Comparison of ENCODE assay signal across 29 cellular contexts in the genomic region with DNA sequence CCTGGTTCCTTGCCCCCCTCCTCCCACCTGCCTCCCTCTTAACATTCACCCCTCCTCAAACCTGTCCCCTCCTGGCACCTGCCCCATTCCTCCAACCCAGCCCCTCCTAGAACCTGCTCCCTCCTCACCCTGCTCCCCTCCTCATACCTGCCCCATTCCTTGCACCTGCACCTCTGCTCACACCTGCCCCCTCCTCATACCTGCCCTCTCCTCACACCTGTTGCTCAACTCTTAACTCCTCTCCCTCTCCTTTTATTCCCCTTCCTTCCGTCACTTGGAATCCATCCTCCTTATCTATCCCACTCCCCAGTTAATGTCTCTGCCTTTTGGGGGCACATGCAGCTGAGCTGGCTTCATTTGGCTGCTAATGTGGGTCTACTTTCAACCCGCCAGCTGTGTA.
"Had no signal": no experiment of that assay in that cellular context is flagged by ENCODE, and none has a peak within 500 bp of the region (broad histone marks: within the 10 kb centered on the region; RNA-seq: fewer than 3 reads in every experiment).

No MANE protein-coding gene starts in this region.

- H3K4me3 ChIP-seq: ovary, psoas muscle, right lobe of liver, sigmoid colon, stomach, suprapubic skin, testis, tibial artery, transverse colon, upper lobe of right lung, uterus had no signal

- H3K27ac Mint-ChIP-seq: naive thymus-derived CD8-positive, alpha-beta T cell; natural killer cell treated with Interleukin-12 subunit alpha and Interleukin-12 subunit beta and Interleukin-15 and Interleukin-18, amount 100 ng/mL, for 72 hours; nephron progenitor cell; progenitor cell of endocrine pancreas; stimulated activated effector memory CD8-positive, alpha-beta T cell treated with anti-CD3 and anti-CD28 coated beads, Interleukin-12 subunit alpha, Interleukin-12 subunit beta, amount 100 ng/mL, for 72 hours; type B pancreatic cell had no signal

- H3K4me1 ChIP-seq: parathyroid adenoma, psoas muscle, right lobe of liver, sigmoid colon, stomach, suprapubic skin, testis, tibial artery, transverse colon, upper lobe of right lung, uterus had no signal

- H3K9ac ChIP-seq: parathyroid adenoma had no signal

- H3K4me3 Mint-ChIP-seq: naive B cell; naive thymus-derived CD8-positive, alpha-beta T cell; natural killer cell treated with Interleukin-12 subunit alpha and Interleukin-12 subunit beta and Interleukin-15 and Interleukin-18, amount 100 ng/mL, for 72 hours; nephron progenitor cell; neural crest cell; stimulated activated effector memory CD8-positive, alpha-beta T cell treated with anti-CD3 and anti-CD28 coated beads, Interleukin-12 subunit alpha, Interleukin-12 subunit beta, amount 100 ng/mL, for 72 hours; type B pancreatic cell had no signal

- H3K27me3 ChIP-seq: ovary, right lobe of liver, sigmoid colon, stomach, suprapubic skin, testis, tibial artery, transverse colon, upper lobe of right lung, uterus had no signal

- H3K27ac ChIP-seq: ovary, parathyroid adenoma, psoas muscle, right lobe of liver, sigmoid colon, stomach, suprapubic skin, testis, tibial artery, transverse colon, upper lobe of right lung, uterus had no signal

- H3K9me3 ChIP-seq: ovary, psoas muscle, right lobe of liver, sigmoid colon, stomach, suprapubic skin, testis, tibial artery, transverse colon, upper lobe of right lung, uterus had no signal

- H2AFZ ChIP-seq: parathyroid adenoma had no signal

- H3K27me3 Mint-ChIP-seq: naive B cell; natural killer cell treated with Interleukin-12 subunit alpha and Interleukin-12 subunit beta and Interleukin-15 and Interleukin-18, amount 100 ng/mL, for 72 hours; progenitor cell of endocrine pancreas had no signal

- H3K4me1 Mint-ChIP-seq: naive thymus-derived CD8-positive, alpha-beta T cell; nephron progenitor cell; neural crest cell; stimulated activated effector memory CD8-positive, alpha-beta T cell treated with anti-CD3 and anti-CD28 coated beads, Interleukin-12 subunit alpha, Interleukin-12 subunit beta, amount 100 ng/mL, for 72 hours had no signal

- H3K36me3 ChIP-seq: ovary, right lobe of liver, sigmoid colon, stomach, suprapubic skin, tibial artery, transverse colon, upper lobe of right lung, uterus had no signal

- H3K79me2 ChIP-seq: parathyroid adenoma had no signal

- DNase-seq: naive B cell; naive thymus-derived CD8-positive, alpha-beta T cell; nephron progenitor cell; occipital lobe; ovary; posterior cingulate gyrus; psoas muscle; right cardiac atrium; right lobe of liver; sigmoid colon; small intestine; stimulated activated CD4-positive, alpha-beta T cell treated with anti-CD3 and anti-CD28 coated beads, Interleukin-15, amount 100 ng/mL, for 24 hours; stimulated activated CD4-positive, alpha-beta T cell treated with anti-CD3 and anti-CD28 coated beads, Interleukin-2, amount 100 ng/mL, for 24 hours; stimulated activated CD4-positive, alpha-beta T cell treated with anti-CD3 and anti-CD28 coated beads, Interleukin-2, amount 100 ng/mL, for 48 hours; stimulated activated CD4-positive, alpha-beta T cell treated with anti-CD3 and anti-CD28 coated beads, Interleukin-4, amount 100 ng/mL, for 24 hours; stimulated activated naive CD4-positive, alpha-beta T cell treated with Interleukin-2 at 50 U/mL for 16 hours; stomach; testis; tibial artery; transverse colon; upper lobe of right lung; uterus had no signal

- H3K36me3 Mint-ChIP-seq: naive B cell; naive thymus-derived CD8-positive, alpha-beta T cell; natural killer cell treated with Interleukin-12 subunit alpha and Interleukin-12 subunit beta and Interleukin-15 and Interleukin-18, amount 100 ng/mL, for 72 hours; stimulated activated effector memory CD8-positive, alpha-beta T cell treated with anti-CD3 and anti-CD28 coated beads, Interleukin-12 subunit alpha, Interleukin-12 subunit beta, amount 100 ng/mL, for 72 hours; type B pancreatic cell had no signal

- ATAC-seq: naive thymus-derived CD8-positive, alpha-beta T cell; psoas muscle; right cardiac atrium; stimulated activated effector memory CD8-positive, alpha-beta T cell treated with anti-CD3 and anti-CD28 coated beads, Interleukin-12 subunit alpha, Interleukin-12 subunit beta, amount 100 ng/mL, for 72 hours; upper lobe of right lung had no signal

- H3K9me3 Mint-ChIP-seq: nephron progenitor cell, type B pancreatic cell had no signal
